11 cellular contexts compared by ENCODE assay signal in genomic region chr4:173288698-173289350, GRCh38. TPM values are rescaled to one million over a fixed set of nuclear protein-coding genes. Genes with fewer than 3 reads are reported as not detected.
DNase-seq lines count a peak whose midpoint lies in the region; ATAC-seq, FAIRE-seq and TF ChIP-seq lines count a peak whose summit lies in the region.
"Had no signal": no experiment of that assay in that cellular context is flagged by ENCODE, and none has a peak within 500 bp of the region (broad histone marks: within the 10 kb centered on the region; RNA-seq: fewer than 3 reads in every experiment).

No MANE protein-coding gene starts in this region.

- TF ChIP-seq CTCF in endothelial cell (IDR thresholded peaks at IDR 0.05; ENCODE audit: unreplicated experiment), result no peak

- H3K36me3 ChIP-seq in CD4-positive, CD25-positive, alpha-beta regulatory T cell (ENCODE audit: control insufficient read depth, insufficient read depth, low read length), result peaks cover 2% of the 10 kb centered on the region
- H3K36me3 ChIP-seq: ascending aorta, vagina had no signal

- H3K36me3 Mint-ChIP-seq in CD4-positive, CD25-positive, alpha-beta regulatory T cell, result peaks cover 2% of the 10 kb centered on the region
- peaks cover 18% of the 10 kb centered on the region for H3K36me3 Mint-ChIP-seq in endothelial cell (ENCODE audit: low read depth, unreplicated experiment)

- H3K4me3 Mint-ChIP-seq in CD4-positive, CD25-positive, alpha-beta regulatory T cell, result peak overlapping the region in 3 of 4 donors; percentile 39 to 71 (median 52)
- H3K4me3 Mint-ChIP-seq in endothelial cell (ENCODE audit: unreplicated experiment), result no peak overlapping the region

- peak overlapping the region; percentile 23 to 87 (median 36) for H3K27ac Mint-ChIP-seq in CD4-positive, CD25-positive, alpha-beta regulatory T cell
- H3K27ac Mint-ChIP-seq in endothelial cell (ENCODE audit: unreplicated experiment), result peak overlapping the region; percentile 80

- H3K4me1 Mint-ChIP-seq in CD4-positive, CD25-positive, alpha-beta regulatory T cell, result peaks cover 4 to 12% (median 11%) of the 10 kb centered on the region in 4 donors
- peaks cover 10% of the 10 kb centered on the region for H3K4me1 Mint-ChIP-seq in endothelial cell (ENCODE audit: unreplicated experiment)

- no peaks in the 10 kb centered on the region for H3K4me1 ChIP-seq in CD4-positive, CD25-positive, alpha-beta regulatory T cell (ENCODE audit: control insufficient read depth, insufficient read depth, low read length, poor library complexity, severe bottlenecking)
- H3K4me1 ChIP-seq: ascending aorta, vagina had no signal

- H3K27me3 ChIP-seq in CD4-positive, CD25-positive, alpha-beta regulatory T cell (ENCODE audit: control insufficient read depth, insufficient read depth, low read length), result no peaks in the 10 kb centered on the region
- H3K27me3 ChIP-seq: ascending aorta, spleen, vagina had no signal

- no peak for ATAC-seq in CD4-positive, CD25-positive, alpha-beta regulatory T cell (ENCODE audit: low read depth in 2 of 2)
- ATAC-seq in GM18909 (IDR thresholded peaks at IDR 0.05; ENCODE audit: poor library complexity, unreplicated experiment), result peak; percentile 67

- peaks cover 0 to 19% (median 0%) of the 10 kb centered on the region in 7 donors for H3K9me3 Mint-ChIP-seq in CD4-positive, CD25-positive, alpha-beta regulatory T cell
- no peaks in the 10 kb centered on the region for H3K9me3 Mint-ChIP-seq in endothelial cell (ENCODE audit: unreplicated experiment)

- no peaks in the 10 kb centered on the region for H3K27me3 Mint-ChIP-seq in CD4-positive, CD25-positive, alpha-beta regulatory T cell
- H3K27me3 Mint-ChIP-seq in endothelial cell (ENCODE audit: unreplicated experiment), result no peaks in the 10 kb centered on the region

- peaks cover 0 to 3% of the 10 kb centered on the region in 2 experiments for H3K9me3 ChIP-seq in CD4-positive, CD25-positive, alpha-beta regulatory T cell (ENCODE audit: control insufficient read depth in 2 of 2, low read length in 2 of 2)

- no peak overlapping the region for H3K27ac ChIP-seq in CD4-positive, CD25-positive, alpha-beta regulatory T cell (ENCODE audit: insufficient read depth, low read length, poor library complexity, severe bottlenecking)
- H3K27ac ChIP-seq: ascending aorta, spleen, vagina had no signal

- peak in 1 of 3 donors; percentile 19 for DNase-seq in CD4-positive, CD25-positive, alpha-beta regulatory T cell
- DNase-seq in HT1080 (ENCODE audit: low read depth) (peak; percentile 31), endothelial cell (ENCODE audit: low spot score) (no peak), EL (no peak), AG20443 (ENCODE audit: low spot score) (no peak), NCI-H345 treated with DMSO at 0.1 percent for 48 hours (lab: John Stamatoyannopoulos, UW; ENCODE audit: unreplicated experiment) (no peak), urothelium cell line (ENCODE audit: low spot score) (no peak)
- DNase-seq: spleen had no signal

- no peak for FAIRE-seq in urothelium cell line (lab: Jason Lieb, UNC)

- H3K4me3 ChIP-seq in CD4-positive, CD25-positive, alpha-beta regulatory T cell (ENCODE audit: low read depth, low read length), result peak overlapping the region; percentile 4
- H3K4me3 ChIP-seq: ascending aorta, vagina had no signal

RNA-seq across cellular contexts. Expression of gene HMGB2, which starts 45.3 kb away (rescaled TPM):
- total RNA-seq in CD4-positive, CD25-positive, alpha-beta regulatory T cell, result 210 TPM
- polyA plus RNA-seq in CD4-positive, CD25-positive, alpha-beta regulatory T cell, result 100 to 1,000 TPM; 280 to 438 (median 341) TPM
- total RNA-seq in HT1080 (2014; rRNA removed; shearing (Covaris generic)), result 293 and 294 TPM in 2 replicates
- polyA plus RNA-seq in HT1080 (2015; cell fraction: cytosol; rRNA removed), result 398 and 408 TPM in 2 replicates
- 260 and 286 TPM in 2 replicates for polyA plus RNA-seq in HT1080 (2015; cell fraction: nucleus; rRNA removed)
- 160 TPM for total RNA-seq in endothelial cell (ENCODE audit: unreplicated experiment)
